Comparison of ENCODE assay signal across 19 cellular contexts in genomic region chr1:168069384-168069783, GRCh38.
"Had no signal": no experiment of that assay in that cellular context is flagged by ENCODE, and none has a peak within 500 bp of the region (broad histone marks: within the 10 kb centered on the region; RNA-seq: fewer than 3 reads in every experiment).

No MANE protein-coding gene starts in this region.

- H3K9me3 Mint-ChIP-seq: naive thymus-derived CD8-positive, alpha-beta T cell had no signal

- H3K27me3 Mint-ChIP-seq: naive thymus-derived CD8-positive, alpha-beta T cell had no signal

- H3K4me3 Mint-ChIP-seq: naive thymus-derived CD8-positive, alpha-beta T cell had no signal

- H3K4me3 ChIP-seq: coronary artery, esophagus squamous epithelium, heart right ventricle, mucosa of descending colon, ovary, right atrium auricular region, sigmoid colon, skin epidermis, stomach, thoracic aorta, transverse colon had no signal

- ATAC-seq: heart right ventricle; mucosa of descending colon; naive thymus-derived CD8-positive, alpha-beta T cell had no signal

- H3K4me1 Mint-ChIP-seq: naive thymus-derived CD8-positive, alpha-beta T cell had no signal

- DNase-seq: effector CD4-positive, alpha-beta T cell; esophagus squamous epithelium; foreskin melanocyte; heart right ventricle; hypothalamus; kidney glomerular epithelial cell; mucosa of descending colon; naive thymus-derived CD8-positive, alpha-beta T cell; ovary; sigmoid colon; stimulated activated CD4-positive, alpha-beta T cell treated with anti-CD3 and anti-CD28 coated beads, Interleukin-12 subunit alpha, Interleukin-12 subunit beta, amount 100 ng/mL, for 4 hours; stimulated activated naive CD4-positive, alpha-beta T cell; stomach; substantia nigra; transverse colon had no signal

- H3K27ac Mint-ChIP-seq: naive thymus-derived CD8-positive, alpha-beta T cell had no signal
